ENCODE assay signal across 1 cellular context in genomic region chr16:31202402-31203385, GRCh38.
TF ChIP-seq lines count a peak whose summit lies in the region.

PYCARD (minus strand) TSS chr16:31202760; CDS start chr16:31202690, 70 bp downstream.

TF ChIP-seq in GM12878, 131 proteins besides CTCF, POLR2A, EP300 and RAD21 (continued from another document):
- TF ChIP-seq IRF5 (IDR thresholded peaks at IDR 0.05; ENCODE audit: borderline replicate concordance) (no peak), IKZF2 (IDR thresholded peaks at IDR 0.05) (peak in 1 of 2 experiments; percentile 35; a peak in 1 of 4 replicates), ATF7 (IDR thresholded peaks at IDR 0.05; ENCODE audit: low read depth) (no peak), ATF2 (IDR thresholded peaks at IDR 0.05; ENCODE audit: low read length) (no peak), ASH2L (IDR thresholded peaks at IDR 0.05; ENCODE audit: borderline replicate concordance, low read depth) (no peak), ELK1 (IDR thresholded peaks at IDR 0.05; ENCODE audit: low read depth, low read length) (no peak), ZBED1 (IDR thresholded peaks at IDR 0.05; ENCODE audit: borderline replicate concordance) (no peak), ZNF622 (IDR thresholded peaks at IDR 0.05) (no peak), SRF (IDR thresholded peaks at IDR 0.05; ENCODE audit: low read depth in 2 of 2, low read length in 2 of 2) (no peak), RBBP5 (conservative IDR thresholded peaks at IDR 0.05) (no peak), IRF4 (IDR thresholded peaks at IDR 0.05; ENCODE audit: low read depth, low read length) (0 out of 2 replicates have a peak, but pooled peaks have one; percentile 10), ZNF384 (IDR thresholded peaks at IDR 0.05; ENCODE audit: borderline replicate concordance, low read depth, low read length) (no peak), ZSCAN29 (IDR thresholded peaks at IDR 0.05) (no peak), REST (IDR thresholded peaks at IDR 0.05; ENCODE audit: low read depth, low read length) (no peak), TARDBP (IDR thresholded peaks at IDR 0.05; ENCODE audit: borderline replicate concordance) (no peak), RFX5 (IDR thresholded peaks at IDR 0.05; ENCODE audit: low read depth, low read length) (no peak), JUND (IDR thresholded peaks at IDR 0.05; ENCODE audit: low read depth, low read length) (no peak), EED (IDR thresholded peaks at IDR 0.05; ENCODE audit: low read depth) (no peak; the same call in 1 of the 2 replicates), BCL11A (IDR thresholded peaks at IDR 0.05; ENCODE audit: low read depth, low read length) (no peak), NFIC (IDR thresholded peaks at IDR 0.05; ENCODE audit: low read depth, low read length) (no peak), NRF1 (conservative IDR thresholded peaks at IDR 0.05; ENCODE audit: low read depth, low read length) (no peak), RELA (IDR thresholded peaks at IDR 0.05; ENCODE audit: borderline replicate concordance, partially characterized antibody) (no peak), HDGF (IDR thresholded peaks at IDR 0.05) (no peak), ZNF24 (IDR thresholded peaks at IDR 0.05) (no peak), POLR2AphosphoS5 (IDR thresholded peaks at IDR 0.05; ENCODE audit: low read length) (peak; percentile 20), NR2C2 (IDR thresholded peaks at IDR 0.05; ENCODE audit: borderline replicate concordance, control insufficient read depth, insufficient read length, low read depth) (no peak), PKNOX1 (IDR thresholded peaks at IDR 0.05) (no peak), SREBF2 (IDR thresholded peaks at IDR 0.05; ENCODE audit: low read length) (no peak), ZNF274 (IDR thresholded peaks at IDR 0.05; ENCODE audit: insufficient read depth, insufficient read length) (no peak), CBX3 (IDR thresholded peaks at IDR 0.05; ENCODE audit: borderline replicate concordance, low read depth) (no peak), DPF2 (IDR thresholded peaks at IDR 0.05) (no peak; the same call in 1 of the 2 replicates), CHD2 (IDR thresholded peaks at IDR 0.05; ENCODE audit: borderline replicate concordance, low read depth, low read length) (no peak), CEBPB (IDR thresholded peaks at IDR 0.05; ENCODE audit: borderline replicate concordance in 1 of 2, low read depth in 2 of 2, low read length in 2 of 2) (no peak), PML (IDR thresholded peaks at IDR 0.05; ENCODE audit: low read length) (peak; percentile 7; the same call in 1 of the 2 replicates), MXI1 (IDR thresholded peaks at IDR 0.05; ENCODE audit: low read depth, low read length) (no peak), HSF1 (IDR thresholded peaks at IDR 0.05; ENCODE audit: low read depth, low read length) (no peak), EGR1 (IDR thresholded peaks at IDR 0.05; ENCODE audit: borderline replicate concordance in 1 of 2, low read depth in 2 of 2, low read length in 2 of 2) (peak in 1 of 2 experiments; percentile 6; a peak in 1 of 3 replicates), HDAC2 (IDR thresholded peaks at IDR 0.05) (no peak), SPI1 (IDR thresholded peaks at IDR 0.05; ENCODE audit: borderline replicate concordance, insufficient read depth, low read depth, low read length) (peak; percentile 13), USF1 (IDR thresholded peaks at IDR 0.05; ENCODE audit: borderline replicate concordance, extremely low read length, insufficient read depth, low read depth, low read length) (no peak), CUX1 (IDR thresholded peaks at IDR 0.05; ENCODE audit: insufficient replicate concordance, low read depth, low read length) (no peak), CHD4 (IDR thresholded peaks at IDR 0.05) (no peak), NFXL1 (IDR thresholded peaks at IDR 0.05; ENCODE audit: borderline replicate concordance) (no peak), POLR2AphosphoS2 (IDR thresholded peaks at IDR 0.05; ENCODE audit: low read depth, low read length) (no peak), BCL3 (IDR thresholded peaks at IDR 0.05; ENCODE audit: borderline replicate concordance, insufficient read depth, low read depth, low read length, poor library complexity, severe bottlenecking) (no peak), CREM (IDR thresholded peaks at IDR 0.05; ENCODE audit: low read depth) (no peak), MYB (IDR thresholded peaks at IDR 0.05; ENCODE audit: borderline replicate concordance, low read depth, low read length) (no peak)
TF ChIP-seq in GM12878: peak in this region for 14.
